Comparison of ENCODE assay signal across 12 cellular contexts in genomic region chr15:40272713-40273056, GRCh38. TPM values are rescaled to one million over a fixed set of nuclear protein-coding genes. Genes with fewer than 3 reads are reported as not detected.
A peak's percentile ranks its signal among the peaks of the same experiment; 100 is the strongest.
DNase-seq lines count a peak whose midpoint lies in the region; ATAC-seq and TF ChIP-seq lines count a peak whose summit lies in the region.
"Had no signal": no experiment of that assay in that cellular context is flagged by ENCODE, and none has a peak within 500 bp of the region (broad histone marks: within the 10 kb centered on the region; RNA-seq: fewer than 3 reads in every experiment).

No MANE protein-coding gene starts in this region.

- H3K4me3 ChIP-seq in GM12865 (ENCODE audit: low read depth, low read length) (no peak overlapping the region), OCI-LY7 (ENCODE audit: low read depth, low read length, poor library complexity, severe bottlenecking) (no peak overlapping the region), epithelial cell of esophagus (ENCODE audit: low read length) (no peak overlapping the region)
- H3K4me3 ChIP-seq: pancreas, vagina had no signal

- no peaks in the 10 kb centered on the region for H4K20me1 ChIP-seq in OCI-LY7 (ENCODE audit: insufficient read depth, low read length)

- H3K9me2 ChIP-seq in OCI-LY7 (ENCODE audit: insufficient read depth, low read length) = no peaks in the 10 kb centered on the region

- DNase-seq in GM12865 (ENCODE audit: low read depth) (no peak), OCI-LY7 (ENCODE audit: low spot score) (peak; percentile 35), epithelial cell of esophagus (ENCODE audit: low read depth) (no peak), sciatic nerve (ENCODE audit: low spot score) (no peak), NCI-H1105 treated with DMSO at 0.1 percent for 48 hours (lab: John Stamatoyannopoulos, UW) (no peak)
- DNase-seq: NCI-H1105, NCI-H748 treated with DMSO at 0.1 percent for 48 hours had no signal

- POLR2A ChIA-PET in OCI-LY7 (lab: Charles Lee) = interaction anchor here (0.7 kb wide), 1 partner anchor 225 kb away, joined by 3 read pairs; no protein-coding TSS in a partner anchor

- H3K27ac ChIP-seq in 22Rv1 (no peak overlapping the region), OCI-LY7 (ENCODE audit: low read depth, low read length, poor library complexity, severe bottlenecking) (no peak overlapping the region)
- H3K27ac ChIP-seq: pancreas, vagina had no signal

- no peaks in the 10 kb centered on the region for H3K9me3 ChIP-seq in OCI-LY7 (ENCODE audit: low read length)
- H3K9me3 ChIP-seq: pancreas, vagina had no signal

- H3K4me1 ChIP-seq in OCI-LY7 (ENCODE audit: insufficient read depth, low read length, poor library complexity, severe bottlenecking) = peaks cover 8% of the 10 kb centered on the region
- H3K4me1 ChIP-seq: pancreas, vagina had no signal

- ATAC-seq in sciatic nerve = no peak
- ATAC-seq in HG02973 (IDR thresholded peaks at IDR 0.05; ENCODE audit: unreplicated experiment) = no peak
- no peak for ATAC-seq in HG03565 (IDR thresholded peaks at IDR 0.05; ENCODE audit: unreplicated experiment)

- BruUV-seq in OCI-LY7 (replicated peaks; lab: Mats Ljungman, UMichigan) = no TSS peak

- no peak overlapping the region for H2AFZ ChIP-seq in OCI-LY7 (ENCODE audit: low read length)

- no peak overlapping the region for H3K4me2 ChIP-seq in OCI-LY7 (ENCODE audit: low read length)

- CTCF ChIA-PET in OCI-LY7 (lab: Charles Lee; ENCODE audit: unreplicated experiment) = interaction anchor here (0.6 to 2.0 kb wide), 5 partner anchors 55 to 227 kb away, joined by 3 to 7 read pairs (median 6); no protein-coding TSS in a partner anchor

- TF ChIP-seq CTCF in 22Rv1 (IDR thresholded peaks at IDR 0.05) (peak; percentile 12; the same call in 1 of the 2 replicates), GM12865 (IDR thresholded peaks at IDR 0.05; ENCODE audit: insufficient read depth, low read depth, low read length, missing control alignments) (peak; percentile 22), OCI-LY7 (conservative IDR thresholded peaks at IDR 0.05; ENCODE audit: low read length) (peak; percentile 58), epithelial cell of esophagus (IDR thresholded peaks at IDR 0.05; ENCODE audit: insufficient read depth, low read depth, low read length, missing control alignments) (peak; percentile 31)

- no peaks in the 10 kb centered on the region for H3K79me2 ChIP-seq in OCI-LY7 (ENCODE audit: insufficient read depth, low read depth, low read length)

- H3K36me3 ChIP-seq in OCI-LY7 (ENCODE audit: insufficient read depth, low read length) = no peaks in the 10 kb centered on the region; the same call in 1 of the 2 replicates
- H3K36me3 ChIP-seq: pancreas had no signal

- intact Hi-C loops in OCI-LY7 (cut with micrococcal nuclease; ENCODE audit: unreplicated experiment) = loop anchor here (5.0 kb wide), 3 partner anchors 165 to 485 kb away; partner anchors contain the start of gene BMF
- intact Hi-C loops in sciatic nerve (cut with DNase I) = loop anchor here (5.0 kb wide), 2 partner anchors 55 to 225 kb away; no protein-coding TSS in a partner anchor

RNA-seq across cellular contexts. Expression of gene ANKRD63, which starts 10.2 kb away (rescaled TPM):
- total RNA-seq in OCI-LY7 (2014; rRNA removed; shearing (Covaris generic)) = not detected in 2 replicates
- total RNA-seq in OCI-LY7 (2022) (not detected in 2 replicates), sciatic nerve (not detected)
- total RNA-seq: pancreas, vagina had no signal

RNA-seq across cellular contexts. Expression of gene PAK6, which starts 33.8 kb away (rescaled TPM):
- 0.03 and 0.10 TPM in 2 replicates for total RNA-seq in OCI-LY7 (2014; rRNA removed; shearing (Covaris generic))
- total RNA-seq in OCI-LY7 (2022) = not detected in 2 replicates
- 0.31 TPM for total RNA-seq in sciatic nerve

RNA-seq across cellular contexts. Expression of gene PLCB2, which starts 35.0 kb away (rescaled TPM):
- not detected in 2 replicates for total RNA-seq in OCI-LY7 (2014; rRNA removed; shearing (Covaris generic))
- total RNA-seq in OCI-LY7 (2022) = 9.2 and 9.6 TPM in 2 replicates
- total RNA-seq in sciatic nerve = 43.4 TPM

RNA-seq across cellular contexts. Expression of gene INAFM2, which starts 50.8 kb away (rescaled TPM):
- 1.1 and 3.3 TPM in 2 replicates for total RNA-seq in OCI-LY7 (2014; rRNA removed; shearing (Covaris generic))
- 4.4 and 5.3 TPM in 2 replicates for total RNA-seq in OCI-LY7 (2022)
- 25.5 TPM for total RNA-seq in sciatic nerve
